Comparison of ENCODE assay signal across 9 cellular contexts in genomic region chr2:72325592-72326422, GRCh38.
A peak's percentile ranks its signal among the peaks of the same experiment; 100 is the strongest.
DNase-seq lines count a peak whose midpoint lies in the region; ATAC-seq, FAIRE-seq and TF ChIP-seq lines count a peak whose summit lies in the region.
"Had no signal": no experiment of that assay in that cellular context is flagged by ENCODE, and none has a peak within 500 bp of the region (broad histone marks: within the 10 kb centered on the region; RNA-seq: fewer than 3 reads in every experiment).

No MANE protein-coding gene starts in this region.

- ATAC-seq in GM21528 (IDR thresholded peaks at IDR 0.05; ENCODE audit: low FRiP score, unreplicated experiment) (no peak), GM18873 (IDR thresholded peaks at IDR 0.05; ENCODE audit: low FRiP score, unreplicated experiment) (no peak)

- DNase-seq in COLO668 (lab: John Stamatoyannopoulos, UW; ENCODE audit: unreplicated experiment) (peak; percentile 12), GM19239 (ENCODE audit: insufficient read length, low spot score) (peak; percentile 2), HT-29 (ENCODE audit: low spot score) (peak; percentile 59), brain microvascular endothelial cell (peak; percentile 6), medulla oblongata (ENCODE audit: extremely low spot score) (peak; percentile 6)
- no peak for DNase-seq in activated CD8-positive, alpha-beta memory T cell treated with anti-CD3 and anti-CD28 coated beads, Interleukin-2, amount 50 U/mL, for 48 hours

- H3K27me3 ChIP-seq in brain microvascular endothelial cell (replicated peaks) = no peaks in the 10 kb centered on the region

- in situ Hi-C loops in brain microvascular endothelial cell (cut with HindIII; ENCODE audit: low pct_ligation_motif_present, low sequenced_read_pairs) = no loop called here

- H3K4me3 ChIP-seq in brain microvascular endothelial cell (ENCODE audit: low read depth, low read length) = no peak overlapping the region
- H3K4me3 ChIP-seq: lung had no signal

- peak; percentile 83 for TF ChIP-seq CTCF in brain microvascular endothelial cell (IDR thresholded peaks at IDR 0.05; ENCODE audit: low read depth, low read length, missing control alignments)

- H3K36me3 ChIP-seq in brain microvascular endothelial cell (replicated peaks) = no peaks in the 10 kb centered on the region

- no peak overlapping the region for H3K27ac ChIP-seq in brain microvascular endothelial cell

- no peak for FAIRE-seq in GM19239 (lab: Jason Lieb, UNC)
